ENCODE assay signal across 8 cellular contexts in genomic region chr11:122808494-122808893, GRCh38. TPM values are rescaled to one million over a fixed set of nuclear protein-coding genes. Genes with fewer than 3 reads are reported as not detected.
A peak's percentile ranks its signal among the peaks of the same experiment; 100 is the strongest.
DNase-seq lines count a peak whose midpoint lies in the region; ATAC-seq and TF ChIP-seq lines count a peak whose summit lies in the region.

No MANE protein-coding gene starts in this region.

- H3K27ac Mint-ChIP-seq in activated CD4-positive, alpha-beta T cell treated with anti-CD3 and anti-CD28 coated beads for 36 hours: no peak overlapping the region

- POLR2A ChIA-PET in activated CD4-positive, alpha-beta T cell treated with anti-CD3 and anti-CD28 coated beads for 36 hours (lab: Charles Lee): no interaction called here

- no peaks in the 10 kb centered on the region for H3K27me3 ChIP-seq in sigmoid colon

- no peak overlapping the region for H3K4me3 ChIP-seq in sigmoid colon

- H3K4me1 ChIP-seq in sigmoid colon: no peaks in the 10 kb centered on the region

- TF ChIP-seq POLR2A in sigmoid colon (IDR thresholded peaks at IDR 0.05): no peak

- intact Hi-C loops in activated CD4-positive, alpha-beta T cell treated with anti-CD3 and anti-CD28 coated beads for 36 hours (cut with DNase I, micrococcal nuclease): no loop called here
- intact Hi-C loops in sigmoid colon (cut with DNase I): no loop called here

- TF ChIP-seq CTCF in sigmoid colon (IDR thresholded peaks at IDR 0.05): no peak

- H3K9me3 ChIP-seq in sigmoid colon: no peaks in the 10 kb centered on the region

- DNase-seq in activated CD4-positive, alpha-beta T cell treated with anti-CD3 and anti-CD28 coated beads for 36 hours: peak; percentile 35
- no peak for DNase-seq in activated CD4-positive, alpha-beta T cell treated with anti-CD3 and anti-CD28 coated beads for 48 hours
- DNase-seq in SKM-1 (lab: John Stamatoyannopoulos, UW; ENCODE audit: unreplicated experiment) (peak; percentile 60), iris pigment epithelial cell (ENCODE audit: low read depth) (peak; percentile 67), HT-29 (ENCODE audit: low spot score) (no peak), superior temporal gyrus (ENCODE audit: extremely low spot score) (no peak), sigmoid colon (no peak)

- CTCF ChIA-PET in activated CD4-positive, alpha-beta T cell treated with anti-CD3 and anti-CD28 coated beads for 36 hours (lab: Charles Lee): interaction anchor here (0.6 to 4.3 kb wide), 10 partner anchors 8 to 246 kb away, joined by 3 to 35 read pairs (median 6); partner anchors contain the start of gene JHY

- peak overlapping the region in 2 of 4 donors; percentile 14 to 35 for H3K27ac ChIP-seq in sigmoid colon

- 32 to 79% methylated on average over 2 of the region's 2 CpGs for WGBS in sigmoid colon, 2 donors

- peak; percentile 30 for ATAC-seq in activated CD4-positive, alpha-beta T cell treated with anti-CD3 and anti-CD28 coated beads for 36 hours
- peak; percentile 79 for ATAC-seq in HG02798 (IDR thresholded peaks at IDR 0.05; ENCODE audit: poor library complexity, unreplicated experiment)

- peaks cover 9% of the 10 kb centered on the region for H3K36me3 Mint-ChIP-seq in activated CD4-positive, alpha-beta T cell treated with anti-CD3 and anti-CD28 coated beads for 36 hours (ENCODE audit: low read depth)

- no peak overlapping the region for H3K4me3 Mint-ChIP-seq in activated CD4-positive, alpha-beta T cell treated with anti-CD3 and anti-CD28 coated beads for 36 hours

- peaks cover 33% of the 10 kb centered on the region for H3K4me1 Mint-ChIP-seq in activated CD4-positive, alpha-beta T cell treated with anti-CD3 and anti-CD28 coated beads for 36 hours

- H3K27me3 Mint-ChIP-seq in activated CD4-positive, alpha-beta T cell treated with anti-CD3 and anti-CD28 coated beads for 36 hours: no peaks in the 10 kb centered on the region

- no peaks in the 10 kb centered on the region for H3K9me3 Mint-ChIP-seq in activated CD4-positive, alpha-beta T cell treated with anti-CD3 and anti-CD28 coated beads for 36 hours (ENCODE audit: low read depth)

- no peaks in the 10 kb centered on the region for H3K36me3 ChIP-seq in sigmoid colon

- TF ChIP-seq EP300 in sigmoid colon (IDR thresholded peaks at IDR 0.05): no peak

RNA-seq across cellular contexts. Expression of gene CRTAM, which starts 29.8 kb away (rescaled TPM):
- total RNA-seq in activated CD4-positive, alpha-beta T cell treated with anti-CD3 and anti-CD28 coated beads for 36 hours: under 1 TPM; 0.32 to 0.39 TPM
- not detected in 2 replicates for total RNA-seq in HT-29 (2014; rRNA removed; shearing (Covaris generic))
- total RNA-seq in sigmoid colon: under 1 TPM in 1 of 4 donors, not detected in 3; 0.41 TPM
- polyA plus RNA-seq in sigmoid colon: 1 to 10 TPM in 1 of 3 donors, not detected in 2; 1.5 TPM

Comparison
In these comparisons a context has a peak if more than half of its experiments do, and no peak if none do; other contexts are left out.
1. DNase-seq: peak in activated CD4-positive, alpha-beta T cell treated with anti-CD3 and anti-CD28 coated beads for 36 hours (single experiment), SKM-1 (single experiment) and iris pigment epithelial cell (single experiment); none in activated CD4-positive, alpha-beta T cell treated with anti-CD3 and anti-CD28 coated beads for 48 hours (single experiment), HT-29 (single experiment), superior temporal gyrus (single experiment) and sigmoid colon (single experiment).